ENCODE assay signal across 9 cellular contexts in genomic region chr2:223797811-223798721, GRCh38. TPM values are rescaled to one million over a fixed set of nuclear protein-coding genes. Genes with fewer than 3 reads are reported as not detected.
DNase-seq lines count a peak whose midpoint lies in the region; ATAC-seq, FAIRE-seq and TF ChIP-seq lines count a peak whose summit lies in the region.
"Had no signal": no experiment of that assay in that cellular context is flagged by ENCODE, and none has a peak within 500 bp of the region (broad histone marks: within the 10 kb centered on the region; RNA-seq: fewer than 3 reads in every experiment).

No MANE protein-coding gene starts in this region.

- no peak overlapping the region for H3K4me3 ChIP-seq in fibroblast of pulmonary artery (replicated peaks; ENCODE audit: low read depth, low read length)

- FAIRE-seq in GM12891 (lab: Jason Lieb, UNC): peak; percentile 60

- no peak for TF ChIP-seq POLR2A in GM12891 (IDR thresholded peaks at IDR 0.05; ENCODE audit: low read depth, low read length)

- TF ChIP-seq CTCF in fibroblast of pulmonary artery (IDR thresholded peaks at IDR 0.05; ENCODE audit: low read length, missing control alignments): peak; percentile 83

- peak; percentile 38 for DNase-seq in GM12891 (ENCODE audit: insufficient read length, low spot score)
- DNase-seq in HT1080 (ENCODE audit: low read depth): peak; percentile 60
- peak; percentile 45 for DNase-seq in RKO (ENCODE audit: low spot score)
- DNase-seq in fibroblast of pulmonary artery (ENCODE audit: low read depth): peak; percentile 71
- peak; percentile 79 for DNase-seq in pons (ENCODE audit: low spot score)
- DNase-seq in HK-2 (ENCODE audit: unreplicated experiment): no peak
- DNase-seq in ureter (ENCODE audit: low spot score): no peak
- DNase-seq: activated naive CD8-positive, alpha-beta T cell treated with anti-CD3 and anti-CD28 coated beads, Interleukin-2, amount 10 ng/mL, durations not matched to agents 7 days and 5 days had no signal

- ATAC-seq in GM21619 (IDR thresholded peaks at IDR 0.05; ENCODE audit: unreplicated experiment): peak; percentile 98

TF ChIP-seq in GM12891, 5 proteins besides CTCF, POLR2A, EP300 and RAD21:
- TF ChIP-seq SPI1 (IDR thresholded peaks at IDR 0.05; ENCODE audit: low read depth, low read length) (peak; percentile 98), TAF1 (IDR thresholded peaks at IDR 0.05; ENCODE audit: low read depth, low read length) (no peak), POU2F2 (IDR thresholded peaks at IDR 0.05; ENCODE audit: low read depth, low read length) (peak; percentile 37; the same call in 1 of the 2 replicates), POLR2AphosphoS5 (IDR thresholded peaks at IDR 0.05; ENCODE audit: low read depth, low read length) (no peak), PAX5 (IDR thresholded peaks at IDR 0.05; ENCODE audit: insufficient read depth, low read length, severe bottlenecking) (no peak)

RNA-seq across cellular contexts. Expression of gene AP1S3, which starts 39.3 kb away (rescaled TPM):
- 7.5 TPM for polyA plus RNA-seq in GM12891 (2012; ENCODE audit: low read depth, missing spikeins)
- total RNA-seq in HT1080 (2014; rRNA removed; shearing (Covaris generic)): 5.0 and 13.3 TPM in 2 replicates
- polyA plus RNA-seq in HT1080 (2015; cell fraction: cytosol; rRNA removed): 16.0 and 17.2 TPM in 2 replicates
- 5.5 and 8.4 TPM in 2 replicates for polyA plus RNA-seq in HT1080 (2015; cell fraction: nucleus; rRNA removed)
- total RNA-seq in ureter: 52.7 TPM

Comparison
In these comparisons a context has a peak if more than half of its experiments do, and no peak if none do; other contexts are left out.
1. DNase-seq: peak in GM12891 (single experiment), HT1080 (single experiment), RKO (single experiment), fibroblast of pulmonary artery (single experiment) and pons (single experiment); none in HK-2 (single experiment) and ureter (single experiment).